In the genomic region with DNA sequence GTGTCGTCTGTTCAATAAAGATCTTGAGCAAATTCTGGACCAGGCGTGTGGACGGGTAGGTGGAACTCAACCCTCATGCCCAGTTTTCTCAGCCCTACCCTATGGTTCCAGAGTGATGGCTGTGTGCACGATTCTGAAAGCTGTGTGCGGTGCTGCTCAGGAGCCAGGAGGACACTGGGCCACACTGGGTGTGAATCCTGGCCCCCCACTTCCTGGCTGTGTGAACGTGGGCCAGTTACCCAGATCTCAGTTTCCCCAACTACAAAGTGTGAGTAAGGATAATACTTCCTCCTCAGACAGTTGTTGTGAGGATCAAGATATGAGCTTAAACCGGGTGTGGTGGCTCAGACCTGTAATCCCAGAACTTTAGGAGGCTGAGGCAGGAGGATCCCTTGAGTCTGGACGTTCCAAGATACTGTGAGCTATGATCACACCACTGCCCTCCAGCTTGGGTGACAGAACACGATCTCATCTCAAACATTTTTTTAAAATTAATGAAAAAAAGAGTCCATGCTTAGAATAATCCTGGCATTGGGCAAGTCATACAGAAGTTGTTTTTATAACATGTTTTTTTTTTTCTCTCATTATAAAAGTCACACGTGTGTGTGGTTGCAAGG, we compare ENCODE assay signal across 1 cellular context.
TF ChIP-seq lines count a peak whose summit lies in the region.

No MANE protein-coding gene starts in this region.

TF ChIP-seq in GM23338, 12 proteins besides CTCF, POLR2A, EP300 and RAD21 (continued from another document):
- TF ChIP-seq ETS1 (IDR thresholded peaks at IDR 0.05) = no peak
- TF ChIP-seq NANOG (IDR thresholded peaks at IDR 0.05; ENCODE audit: borderline replicate concordance) = no peak
